Comparison of ENCODE assay signal across 1 cellular context in the genomic region with DNA sequence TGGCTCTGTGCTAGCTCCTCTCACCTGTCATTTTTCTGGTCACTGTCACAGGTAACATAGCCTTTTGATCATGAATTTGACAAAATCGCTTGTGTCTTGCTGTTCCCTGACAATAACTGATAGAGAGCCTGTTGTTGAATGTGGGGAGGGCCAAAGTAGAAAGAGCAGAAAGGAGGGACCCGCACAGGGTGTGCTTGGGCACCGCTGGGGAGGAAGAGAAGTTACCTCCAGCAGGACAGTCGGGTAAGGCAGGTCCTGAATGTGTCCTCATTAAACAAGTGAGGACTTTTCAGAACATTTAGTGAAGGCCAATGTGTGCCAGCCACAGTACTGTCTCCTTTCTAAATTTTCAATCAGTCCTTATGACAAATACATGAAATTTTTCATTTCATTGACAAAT.
TF ChIP-seq lines count a peak whose summit lies in the region.

A gene with protein sequence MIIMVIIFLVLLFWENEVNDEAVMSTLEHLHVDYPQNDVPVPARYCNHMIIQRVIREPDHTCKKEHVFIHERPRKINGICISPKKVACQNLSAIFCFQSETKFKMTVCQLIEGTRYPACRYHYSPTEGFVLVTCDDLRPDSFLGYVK (minus strand): TSS at position 142 of the 400 bp plus-strand sequence. CDS start 653 bp downstream, outside the sequence.

TF ChIP-seq in SK-N-SH, 30 proteins besides CTCF, POLR2A, EP300 and RAD21 (continued from another document):
- TF ChIP-seq CHD2 (IDR thresholded peaks at IDR 0.05; ENCODE audit: low read length, partially characterized antibody) (no peak), FOXM1 (IDR thresholded peaks at IDR 0.05; ENCODE audit: low read depth) (no peak), GATA2 (CRISPR knock-in tag; IDR thresholded peaks at IDR 0.05) (no peak), RFX5 (IDR thresholded peaks at IDR 0.05; ENCODE audit: low read length) (no peak), SMC3 (IDR thresholded peaks at IDR 0.05; ENCODE audit: low read depth, low read length) (no peak)
